ENCODE assay signal across 17 cellular contexts in genomic region chr10:98570764-98571163, GRCh38.
DNase-seq lines count a peak whose midpoint lies in the region; TF ChIP-seq lines count a peak whose summit lies in the region.
"Had no signal": no experiment of that assay in that cellular context is flagged by ENCODE, and none has a peak within 500 bp of the region (broad histone marks: within the 10 kb centered on the region; RNA-seq: fewer than 3 reads in every experiment).

No MANE protein-coding gene starts in this region.

- no peaks in the 10 kb centered on the region for H3K4me1 Mint-ChIP-seq in endothelial cell (ENCODE audit: unreplicated experiment)
- H3K4me1 Mint-ChIP-seq: CD14-positive monocyte; CD8-positive, alpha-beta memory T cell; GM23338 had no signal

- H3K9me3 Mint-ChIP-seq in endothelial cell (ENCODE audit: unreplicated experiment), result no peaks in the 10 kb centered on the region
- H3K9me3 Mint-ChIP-seq: CD4-positive, alpha-beta T cell; CD8-positive, alpha-beta memory T cell; GM23338; H9 had no signal

- no peaks in the 10 kb centered on the region for H3K27me3 ChIP-seq in rectal smooth muscle tissue (ENCODE audit: control insufficient read depth, insufficient read depth, low read length)
- H3K27me3 ChIP-seq: BE2C; BLaER1 treated with 17β-estradiol and CSF1 and Interleukin-3, amounts not matched to agents 10 nM and 100 nM had no signal

- no peak overlapping the region for H3K27ac Mint-ChIP-seq in endothelial cell (ENCODE audit: unreplicated experiment)
- H3K27ac Mint-ChIP-seq: CD14-positive monocyte; CD4-positive, alpha-beta T cell; CD8-positive, alpha-beta memory T cell; GM23338; H9 had no signal

- DNase-seq in amniotic epithelial cell (ENCODE audit: low read depth) (peak; percentile 40), left kidney (ENCODE audit: low read depth, low spot score) (peak; percentile 41), Ammon's horn (ENCODE audit: low spot score) (no peak), endothelial cell (ENCODE audit: low spot score) (no peak), SK-N-DZ (ENCODE audit: low spot score) (no peak)
- DNase-seq: BE2C; CD4-positive, alpha-beta T cell; CD8-positive, alpha-beta memory T cell; DMS53; DMS79 treated with DMSO at 0.1 percent for 48 hours; GF-D8; H9 had no signal

- H3K27ac ChIP-seq in rectal smooth muscle tissue (ENCODE audit: low read depth, low read length), result peak overlapping the region; percentile 38
- H3K27ac ChIP-seq: 22Rv1; BLaER1 treated with 17β-estradiol and CSF1 and Interleukin-3, amounts not matched to agents 10 nM and 100 nM had no signal

- no peaks in the 10 kb centered on the region for H3K36me3 ChIP-seq in rectal smooth muscle tissue (ENCODE audit: control insufficient read depth, insufficient read depth, low read length)
- H3K36me3 ChIP-seq: BE2C; BLaER1 treated with 17β-estradiol and CSF1 and Interleukin-3, amounts not matched to agents 10 nM and 100 nM had no signal

- no peak overlapping the region for H3K4me3 Mint-ChIP-seq in endothelial cell (ENCODE audit: unreplicated experiment)
- H3K4me3 Mint-ChIP-seq: CD14-positive monocyte; CD4-positive, alpha-beta T cell; CD8-positive, alpha-beta memory T cell; GM23338; H9 had no signal

- no peak overlapping the region for H3K4me3 ChIP-seq in rectal smooth muscle tissue (ENCODE audit: low read length)
- H3K4me3 ChIP-seq: BLaER1 treated with 17β-estradiol and CSF1 and Interleukin-3, amounts not matched to agents 10 nM and 100 nM; GM23338 had no signal

- peaks cover 4% of the 10 kb centered on the region for H3K27me3 Mint-ChIP-seq in endothelial cell (ENCODE audit: unreplicated experiment)

- H3K9ac ChIP-seq in rectal smooth muscle tissue (ENCODE audit: low read length), result no peak overlapping the region
- H3K9ac ChIP-seq: BLaER1 treated with 17β-estradiol and CSF1 and Interleukin-3, amounts not matched to agents 10 nM and 100 nM had no signal

- peaks cover 9% of the 10 kb centered on the region for H3K4me1 ChIP-seq in rectal smooth muscle tissue (ENCODE audit: control insufficient read depth, insufficient read depth, low read length)
- H3K4me1 ChIP-seq: BE2C; BLaER1 treated with 17β-estradiol and CSF1 and Interleukin-3, amounts not matched to agents 10 nM and 100 nM had no signal

- H3K36me3 Mint-ChIP-seq in endothelial cell (ENCODE audit: low read depth, unreplicated experiment), result no peaks in the 10 kb centered on the region
- H3K36me3 Mint-ChIP-seq: CD14-positive monocyte; CD8-positive, alpha-beta memory T cell had no signal

- TF ChIP-seq CTCF in endothelial cell (IDR thresholded peaks at IDR 0.05; ENCODE audit: unreplicated experiment), result no peak

Comparison
In these comparisons a context has a peak if more than half of its experiments do, and no peak if none do; other contexts are left out.
1. DNase-seq: peak in amniotic epithelial cell (single experiment) and left kidney (single experiment); none in Ammon's horn (single experiment), endothelial cell (single experiment) and SK-N-DZ (single experiment).